1 cellular context compared by ENCODE assay signal in the genomic region with DNA sequence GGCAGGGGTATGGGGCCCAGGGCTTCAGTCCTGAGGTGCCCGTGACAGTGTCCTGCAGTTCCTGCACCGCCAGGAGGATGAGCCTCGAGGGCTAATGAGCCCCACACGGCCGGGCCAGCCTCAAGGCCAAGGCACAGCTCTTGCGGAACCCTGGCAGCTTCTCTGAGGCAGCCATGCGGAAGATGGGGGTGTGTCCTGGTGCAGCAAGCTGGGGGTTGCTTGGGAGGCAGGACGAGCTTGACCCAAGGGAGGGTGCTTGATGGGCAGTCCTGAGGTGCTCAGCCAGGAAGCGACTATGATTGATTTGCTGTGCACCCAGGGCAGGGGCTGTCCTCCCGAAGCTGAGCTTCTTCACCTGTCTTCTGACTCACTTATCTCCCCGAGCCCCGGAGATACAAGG.
TF ChIP-seq lines count a peak whose summit lies in the region.

No MANE protein-coding gene starts in this region.

TF ChIP-seq in K562, 482 proteins besides CTCF, POLR2A, EP300 and RAD21:
- TF ChIP-seq, protein P1, sequence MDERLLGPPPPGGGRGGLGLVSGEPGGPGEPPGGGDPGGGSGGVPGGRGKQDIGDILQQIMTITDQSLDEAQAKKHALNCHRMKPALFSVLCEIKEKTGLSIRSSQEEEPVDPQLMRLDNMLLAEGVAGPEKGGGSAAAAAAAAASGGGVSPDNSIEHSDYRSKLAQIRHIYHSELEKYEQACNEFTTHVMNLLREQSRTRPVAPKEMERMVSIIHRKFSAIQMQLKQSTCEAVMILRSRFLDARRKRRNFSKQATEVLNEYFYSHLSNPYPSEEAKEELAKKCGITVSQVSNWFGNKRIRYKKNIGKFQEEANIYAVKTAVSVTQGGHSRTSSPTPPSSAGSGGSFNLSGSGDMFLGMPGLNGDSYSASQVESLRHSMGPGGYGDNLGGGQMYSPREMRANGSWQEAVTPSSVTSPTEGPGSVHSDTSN (CRISPR knock-in tag; IDR thresholded peaks at IDR 0.05; ENCODE audit: low read depth), result no peak
- TF ChIP-seq, protein P1 (tag; conservative IDR thresholded peaks at IDR 0.05; ENCODE audit: low read depth), result peak; percentile 39; the same call in 1 of the 2 replicates
- TF ChIP-seq ZBTB8A (IDR thresholded peaks at IDR 0.05; ENCODE audit: partially characterized antibody), result no peak
- 0 out of 2 replicates have a peak, but pooled peaks have one; percentile 13 for TF ChIP-seq ZNF143 (CRISPR knock-in tag; IDR thresholded peaks at IDR 0.05)
- 0 out of 2 replicates have a peak, but pooled peaks have one; percentile 33 for TF ChIP-seq CEBPG (CRISPR knock-in tag; IDR thresholded peaks at IDR 0.05)
- no peak for TF ChIP-seq CEBPG (tag; conservative IDR thresholded peaks at IDR 0.05 in 1 of 2, IDR thresholded peaks at IDR 0.05 in 1 of 2)
- TF ChIP-seq MCM3 (IDR thresholded peaks at IDR 0.05), result no peak
- 0 out of 2 replicates have a peak, but pooled peaks have one; percentile 12 for TF ChIP-seq ZNF12 (CRISPR knock-in tag; IDR thresholded peaks at IDR 0.05)
- TF ChIP-seq MEIS2 (IDR thresholded peaks at IDR 0.05; ENCODE audit: partially characterized antibody), result peak; percentile 65
- TF ChIP-seq, protein P2, sequence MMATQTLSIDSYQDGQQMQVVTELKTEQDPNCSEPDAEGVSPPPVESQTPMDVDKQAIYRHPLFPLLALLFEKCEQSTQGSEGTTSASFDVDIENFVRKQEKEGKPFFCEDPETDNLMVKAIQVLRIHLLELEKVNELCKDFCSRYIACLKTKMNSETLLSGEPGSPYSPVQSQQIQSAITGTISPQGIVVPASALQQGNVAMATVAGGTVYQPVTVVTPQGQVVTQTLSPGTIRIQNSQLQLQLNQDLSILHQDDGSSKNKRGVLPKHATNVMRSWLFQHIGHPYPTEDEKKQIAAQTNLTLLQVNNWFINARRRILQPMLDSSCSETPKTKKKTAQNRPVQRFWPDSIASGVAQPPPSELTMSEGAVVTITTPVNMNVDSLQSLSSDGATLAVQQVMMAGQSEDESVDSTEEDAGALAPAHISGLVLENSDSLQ (IDR thresholded peaks at IDR 0.05), result peak; percentile 73
